Comparison of ENCODE assay signal across 16 cellular contexts in the genomic region with DNA sequence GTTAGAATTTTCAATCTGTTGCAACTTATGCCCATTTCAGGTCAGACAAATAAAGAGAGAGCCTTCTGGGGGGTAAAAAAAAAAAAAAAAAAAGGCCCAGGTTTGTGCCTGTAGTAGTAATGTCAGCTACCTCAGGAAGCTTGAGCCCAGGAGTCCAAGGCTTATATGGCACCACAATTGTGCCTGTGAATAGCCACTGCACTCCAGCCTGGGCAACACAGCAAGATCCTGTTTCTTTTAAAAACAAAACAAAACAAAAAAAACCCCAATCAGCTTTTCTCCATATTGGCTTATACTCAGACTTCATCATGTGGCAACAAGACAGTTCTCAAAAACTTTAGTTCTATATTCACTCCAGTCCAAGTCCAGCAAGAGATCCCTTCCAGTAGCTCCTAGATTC. TPM values are rescaled to one million over a fixed set of nuclear protein-coding genes. Genes with fewer than 3 reads are reported as not detected.
A peak's percentile ranks its signal among the peaks of the same experiment; 100 is the strongest.
DNase-seq lines count a peak whose midpoint lies in the region; ATAC-seq, FAIRE-seq and TF ChIP-seq lines count a peak whose summit lies in the region.
"Had no signal": no experiment of that assay in that cellular context is flagged by ENCODE, and none has a peak within 500 bp of the region (broad histone marks: within the 10 kb centered on the region; RNA-seq: fewer than 3 reads in every experiment).

No MANE protein-coding gene starts in this region.

- TF ChIP-seq EP300 in A549 (IDR thresholded peaks at IDR 0.05) = no peak

- H3K27me3 Mint-ChIP-seq in CD4-positive, alpha-beta T cell = no peaks in the 10 kb centered on the region
- H3K27me3 Mint-ChIP-seq in stimulated activated naive B cell treated with anti-CD40 and anti-IgM and Interleukin-4, amounts not matched to agents 10 μg/mL and 1 μg/mL and 100 μg/mL, for 72 hours = no peaks in the 10 kb centered on the region
- H3K27me3 Mint-ChIP-seq: naive B cell, progenitor cell of endocrine pancreas had no signal

- no peaks in the 10 kb centered on the region for H3K9me3 ChIP-seq in A549
- no peaks in the 10 kb centered on the region for H3K9me3 ChIP-seq in skeletal muscle satellite cell (replicated peaks; ENCODE audit: low read length)
- no peaks in the 10 kb centered on the region for H3K9me3 ChIP-seq in CD4-positive, alpha-beta T cell (ENCODE audit: control insufficient read depth, low read length)
- H3K9me3 ChIP-seq: Peyer's patch had no signal

- H3K36me3 ChIP-seq in skeletal muscle satellite cell (ENCODE audit: insufficient read depth, low read length) = peaks cover 3% of the 10 kb centered on the region
- H3K36me3 ChIP-seq: Peyer's patch had no signal

- H3K4me1 Mint-ChIP-seq in CD4-positive, alpha-beta T cell (ENCODE audit: low read depth) = peaks cover 13% of the 10 kb centered on the region
- H3K4me1 Mint-ChIP-seq in stimulated activated naive B cell treated with anti-CD40 and anti-IgM and Interleukin-4, amounts not matched to agents 10 μg/mL and 1 μg/mL and 100 μg/mL, for 72 hours = peaks cover 5 to 7% of the 10 kb centered on the region in 2 donors

- peaks cover 42% of the 10 kb centered on the region for H3K4me1 ChIP-seq in A549
- H3K4me1 ChIP-seq in foreskin keratinocyte = peaks cover 33% of the 10 kb centered on the region
- H3K4me1 ChIP-seq in skeletal muscle satellite cell (ENCODE audit: control insufficient read depth, insufficient read depth, low read length) = peaks cover 43% of the 10 kb centered on the region

- H3K27ac ChIP-seq in A549 = peak overlapping the region; percentile 48 to 52; a peak in 5 of 6 replicates
- peak overlapping the region; percentile 96 for H3K27ac ChIP-seq in angular gyrus (ENCODE audit: low read depth, low read length)
- H3K27ac ChIP-seq in foreskin keratinocyte = peak overlapping the region; percentile 82
- no peak overlapping the region for H3K27ac ChIP-seq in CD4-positive, alpha-beta T cell (ENCODE audit: low read depth, low read length)
- H3K27ac ChIP-seq: VCaP had no signal

- H3K36me3 Mint-ChIP-seq in CD4-positive, alpha-beta T cell (ENCODE audit: low read depth) = no peaks in the 10 kb centered on the region
- no peaks in the 10 kb centered on the region for H3K36me3 Mint-ChIP-seq in stimulated activated naive B cell treated with anti-CD40 and anti-IgM and Interleukin-4, amounts not matched to agents 10 μg/mL and 1 μg/mL and 100 μg/mL, for 72 hours
- H3K36me3 Mint-ChIP-seq: naive B cell had no signal

- no peak overlapping the region for H3K27ac Mint-ChIP-seq in CD4-positive, alpha-beta T cell
- H3K27ac Mint-ChIP-seq in stimulated activated naive B cell treated with anti-CD40 and anti-IgM and Interleukin-4, amounts not matched to agents 10 μg/mL and 1 μg/mL and 100 μg/mL, for 72 hours = no peak overlapping the region
- H3K27ac Mint-ChIP-seq: progenitor cell of endocrine pancreas had no signal

- no peak for TF ChIP-seq RAD21 in A549 (conservative IDR thresholded peaks at IDR 0.05 in 1 of 2, IDR thresholded peaks at IDR 0.05 in 1 of 2)

- POLR2A ChIA-PET in A549 (lab: Yijun Ruan, JAX) = interaction anchor here (1.5 kb wide), 1 partner anchor 190 kb away, joined by 11 read pairs; a partner anchor contains a TSS
- POLR2A ChIA-PET in CD4-positive, alpha-beta T cell (lab: Charles Lee) = no interaction called here

- TF ChIP-seq CTCF in A549 (IDR thresholded peaks at IDR 0.05) (no peak), foreskin keratinocyte (conservative IDR thresholded peaks at IDR 0.05) (no peak)
- TF ChIP-seq CTCF in CD4-positive, alpha-beta T cell (IDR thresholded peaks at IDR 0.05) = no peak

- H3K27me3 ChIP-seq in foreskin keratinocyte = no peaks in the 10 kb centered on the region
- H3K27me3 ChIP-seq in skeletal muscle satellite cell (ENCODE audit: control insufficient read depth, insufficient read depth, low read length) = no peaks in the 10 kb centered on the region
- no peaks in the 10 kb centered on the region for H3K27me3 ChIP-seq in CD4-positive, alpha-beta T cell (ENCODE audit: control insufficient read depth, insufficient read depth, low read length)
- H3K27me3 ChIP-seq: Peyer's patch had no signal

- ATAC-seq in A549 (no peak; a peak in 1 of 6 replicates), foreskin keratinocyte (no peak), HG02588 (IDR thresholded peaks at IDR 0.05; ENCODE audit: unreplicated experiment) (no peak)
- ATAC-seq in CD4-positive, alpha-beta T cell (ENCODE audit: poor library complexity) = no peak
- ATAC-seq in stimulated activated naive B cell treated with anti-CD40 and anti-IgM and Interleukin-4, amounts not matched to agents 10 μg/mL and 1 μg/mL and 100 μg/mL, for 72 hours (replicated peaks) = no peak

- TF ChIP-seq POLR2A in A549 (IDR thresholded peaks at IDR 0.05; ENCODE audit: low read length) = no peak
- TF ChIP-seq POLR2A in GM12892 (IDR thresholded peaks at IDR 0.05; ENCODE audit: low read depth, low read length) = no peak

- FAIRE-seq in A549 (lab: Jason Lieb, UNC) = no peak
- no peak for FAIRE-seq in GM12892 (lab: Jason Lieb, UNC)

- DNase-seq in A549 (ENCODE audit: low read depth in 1 of 2, low spot score in 1 of 2) (no peak), foreskin keratinocyte (no peak), GM12892 (ENCODE audit: insufficient read length) (no peak)
- no peak for DNase-seq in CD4-positive, alpha-beta T cell
- no peak for DNase-seq in stimulated activated naive B cell treated with anti-CD40 and anti-IgM and Interleukin-4, amounts not matched to agents 10 μg/mL and 1 μg/mL and 100 μg/mL, for 72 hours
- DNase-seq: activated CD8-positive, alpha-beta memory T cell treated with anti-CD3 and anti-CD28 coated beads for 24 hours; GF-D8; naive B cell; NCI-H2081 treated with DMSO at 0.1 percent for 48 hours; NCI-H748 treated with DMSO at 0.1 percent for 48 hours; Peyer's patch had no signal

- H3K9me3 Mint-ChIP-seq in CD4-positive, alpha-beta T cell = no peaks in the 10 kb centered on the region
- no peaks in the 10 kb centered on the region for H3K9me3 Mint-ChIP-seq in stimulated activated naive B cell treated with anti-CD40 and anti-IgM and Interleukin-4, amounts not matched to agents 10 μg/mL and 1 μg/mL and 100 μg/mL, for 72 hours
- H3K9me3 Mint-ChIP-seq: naive B cell had no signal

- peak overlapping the region; percentile 35 for H3K9ac ChIP-seq in skeletal muscle satellite cell (ENCODE audit: low read depth, low read length)

- H3K4me2 ChIP-seq in A549 (peak overlapping the region; percentile 55), skeletal muscle satellite cell (ENCODE audit: low read length) (peak overlapping the region; percentile 34)

- CTCF ChIA-PET in A549 (lab: Yijun Ruan, JAX) = interaction anchor here (0.6 to 1.3 kb wide), 5 partner anchors 10 to 136 kb away, joined by 3 to 6 read pairs (median 3); no protein-coding TSS in a partner anchor
- CTCF ChIA-PET in CD4-positive, alpha-beta T cell (lab: Charles Lee) = interaction anchor here (0.7 kb wide), 1 partner anchor 149 kb away, joined by 3 read pairs; no protein-coding TSS in a partner anchor

- H3K4me3 Mint-ChIP-seq in CD4-positive, alpha-beta T cell = no peak overlapping the region
- H3K4me3 Mint-ChIP-seq in stimulated activated naive B cell treated with anti-CD40 and anti-IgM and Interleukin-4, amounts not matched to agents 10 μg/mL and 1 μg/mL and 100 μg/mL, for 72 hours = no peak overlapping the region
- H3K4me3 Mint-ChIP-seq: naive B cell had no signal

- H3K4me3 ChIP-seq in A549 (no peak overlapping the region), skeletal muscle satellite cell (ENCODE audit: low read length) (no peak overlapping the region)
- H3K4me3 ChIP-seq: Peyer's patch had no signal

- intact Hi-C loops in CD4-positive, alpha-beta T cell (cut with DNase I, micrococcal nuclease) = no loop called here

TF ChIP-seq in A549, 52 proteins besides CTCF, POLR2A, EP300 and RAD21:
- no peak for TF ChIP-seq BHLHE40 (IDR thresholded peaks at IDR 0.05; ENCODE audit: low read depth, low read length)
- no peak for TF ChIP-seq JUN (IDR thresholded peaks at IDR 0.05)
- TF ChIP-seq JUNB (IDR thresholded peaks at IDR 0.05) = no peak
- TF ChIP-seq, protein P1, sequence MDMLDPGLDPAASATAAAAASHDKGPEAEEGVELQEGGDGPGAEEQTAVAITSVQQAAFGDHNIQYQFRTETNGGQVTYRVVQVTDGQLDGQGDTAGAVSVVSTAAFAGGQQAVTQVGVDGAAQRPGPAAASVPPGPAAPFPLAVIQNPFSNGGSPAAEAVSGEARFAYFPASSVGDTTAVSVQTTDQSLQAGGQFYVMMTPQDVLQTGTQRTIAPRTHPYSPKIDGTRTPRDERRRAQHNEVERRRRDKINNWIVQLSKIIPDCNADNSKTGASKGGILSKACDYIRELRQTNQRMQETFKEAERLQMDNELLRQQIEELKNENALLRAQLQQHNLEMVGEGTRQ (IDR thresholded peaks at IDR 0.05) = no peak
- no peak for TF ChIP-seq CBX8 (IDR thresholded peaks at IDR 0.05)
- TF ChIP-seq CEBPB (IDR thresholded peaks at IDR 0.05) = no peak
- no peak for TF ChIP-seq TP53 (CRISPR knock-in tag; IDR thresholded peaks at IDR 0.05)
- no peak for TF ChIP-seq ZSCAN20 (CRISPR knock-in tag; IDR thresholded peaks at IDR 0.05)
- TF ChIP-seq RFX5 (IDR thresholded peaks at IDR 0.05) = no peak
- TF ChIP-seq, protein P2, sequence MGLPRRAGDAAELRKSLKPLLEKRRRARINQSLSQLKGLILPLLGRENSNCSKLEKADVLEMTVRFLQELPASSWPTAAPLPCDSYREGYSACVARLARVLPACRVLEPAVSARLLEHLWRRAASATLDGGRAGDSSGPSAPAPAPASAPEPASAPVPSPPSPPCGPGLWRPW (IDR thresholded peaks at IDR 0.05) = no peak
- no peak for TF ChIP-seq HEYL (CRISPR knock-in tag; IDR thresholded peaks at IDR 0.05)
- TF ChIP-seq CBX2 (IDR thresholded peaks at IDR 0.05; ENCODE audit: borderline replicate concordance, low read depth) = no peak
- no peak for TF ChIP-seq ZNF302 (CRISPR knock-in tag; IDR thresholded peaks at IDR 0.05)
- no peak for TF ChIP-seq POLR2AphosphoS2 (conservative IDR thresholded peaks at IDR 0.05; ENCODE audit: low read length)

RNA-seq across cellular contexts. Expression of a gene that starts 8.4 kb away (rescaled TPM):
- polyA plus RNA-seq in A549 (2011; rRNA removed) (39.2 and 66.4 TPM in 2 replicates), A549 (2017; fragmentation: RNase III; extraction: RNeasy Plus Mini Kit Qiagen cat#74134 plus additional on column Dnase treatment) (46.1 to 48.0 TPM (median 47.6 TPM) in 3 replicates), foreskin keratinocyte (41.6 and 49.1 TPM in 2 replicates)
- 20.6 TPM in 2 replicates for polyA plus RNA-seq in A549 (2012; cell fraction: cytosol; rRNA removed)
- polyA plus RNA-seq in A549 (2012; cell fraction: nucleus; rRNA removed) = 21.2 and 35.4 TPM in 2 replicates
- polyA minus RNA-seq in A549 (2011; rRNA and poly(A)+ RNA removed) = 21.4 and 21.9 TPM in 2 replicates
- 76.7 and 80.5 TPM in 2 replicates for total RNA-seq in foreskin keratinocyte
- 29.9 and 32.8 TPM in 2 replicates for total RNA-seq in skeletal muscle satellite cell (2012; rRNA removed)
- 10 to 100 TPM; 34.2 to 34.8 TPM for total RNA-seq in CD4-positive, alpha-beta T cell
- polyA plus RNA-seq in GM12892 (2012; ENCODE audit: missing spikeins) = 26.4 TPM
